In the genomic region with DNA sequence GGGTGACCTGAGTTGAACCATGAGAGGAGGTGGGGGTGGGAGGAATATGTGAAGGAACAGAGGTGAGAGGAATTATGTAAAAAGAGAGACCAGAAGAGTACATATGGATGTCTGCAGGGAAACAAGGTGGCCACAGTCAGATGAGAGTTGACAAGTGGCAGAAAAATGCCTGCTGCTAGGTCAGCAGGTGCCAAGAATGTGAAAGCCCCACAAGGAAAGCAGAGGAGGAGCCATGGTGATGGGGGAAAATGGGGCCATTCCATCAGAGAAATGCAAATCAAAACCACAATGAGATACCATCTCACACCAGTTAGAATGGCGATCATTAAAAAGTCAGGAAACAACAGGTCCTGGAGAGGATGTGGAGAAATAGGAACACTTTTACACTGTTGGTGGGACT, we compare ENCODE assay signal across 8 cellular contexts.
DNase-seq lines count a peak whose midpoint lies in the region; ATAC-seq, FAIRE-seq and TF ChIP-seq lines count a peak whose summit lies in the region.
"Not testable (repeated sequence)": the region's sequence is repeated elsewhere in the genome, so short reads cannot be mapped to it uniquely, and the experiment has no call there.

No MANE protein-coding gene starts in this region.

- not testable (repeated sequence) for H3K9me3 ChIP-seq in OCI-LY3 (ENCODE audit: insufficient read depth, low read length); gastroesophageal sphincter; naive thymus-derived CD4-positive, alpha-beta T cell (ENCODE audit: control insufficient read depth in 2 of 3, low read length in 3 of 3)
- peaks cover 17% of the 10 kb centered on the region; the same call in 2 of the 3 replicates for H3K9me3 ChIP-seq in GM12878 (replicated peaks; ENCODE audit: control insufficient read depth, insufficient read depth, low read length)

- not testable (repeated sequence) for H4K20me1 ChIP-seq in OCI-LY3 (ENCODE audit: insufficient read depth, low read length); GM12878 (ENCODE audit: control insufficient read depth, insufficient read depth)

- not testable (repeated sequence) for H3K4me3 Mint-ChIP-seq in activated CD4-positive, alpha-beta T cell treated with anti-CD3 and anti-CD28 coated beads for 36 hours; chondrocyte (ENCODE audit: unreplicated experiment); naive thymus-derived CD4-positive, alpha-beta T cell; osteocyte (ENCODE audit: unreplicated experiment)

- TF ChIP-seq CTCF in OCI-LY3 (IDR thresholded peaks at IDR 0.05; ENCODE audit: low read depth, low read length); GM12878 (IDR thresholded peaks at IDR 0.05 in 2 of 3, conservative IDR thresholded peaks at IDR 0.05 in 1 of 3; ENCODE audit: control insufficient read depth in 2 of 3, extremely low read depth in 1 of 3, insufficient read depth in 1 of 3, low read depth in 3 of 3, low read length in 3 of 3); chondrocyte (IDR thresholded peaks at IDR 0.05); gastroesophageal sphincter (IDR thresholded peaks at IDR 0.05); osteocyte (IDR thresholded peaks at IDR 0.05): not testable (repeated sequence)

- H2AFZ ChIP-seq in OCI-LY3 (ENCODE audit: low read depth, low read length); GM12878 (ENCODE audit: control insufficient read depth, low read depth, low read length): not testable (repeated sequence)

- peak overlapping the region; percentile 30; the same call in 1 of the 2 replicates for H3K4me2 ChIP-seq in OCI-LY3 (ENCODE audit: low read length)
- not testable (repeated sequence) for H3K4me2 ChIP-seq in GM12878 (ENCODE audit: control insufficient read depth, insufficient read depth)

- not testable (repeated sequence) for H3K36me3 ChIP-seq in OCI-LY3 (replicated peaks; ENCODE audit: low read depth, low read length); GM12878 (ENCODE audit: control insufficient read depth in 2 of 2, insufficient read depth in 2 of 2, low read length in 1 of 2); gastroesophageal sphincter; naive thymus-derived CD4-positive, alpha-beta T cell (ENCODE audit: control insufficient read depth in 2 of 3, insufficient read depth in 3 of 3, low read length in 3 of 3)

- RAD21 ChIA-PET in GM12878 (lab: Charles Lee; ENCODE audit: unreplicated experiment), result not testable (repeated sequence)

- not testable (repeated sequence) for H3K4me3 ChIP-seq in OCI-LY3 (ENCODE audit: low read length); GM12878; gastroesophageal sphincter; naive thymus-derived CD4-positive, alpha-beta T cell (ENCODE audit: low read length)

- peaks cover 57% of the 10 kb centered on the region for H3K4me1 Mint-ChIP-seq in activated CD4-positive, alpha-beta T cell treated with anti-CD3 and anti-CD28 coated beads for 36 hours
- H3K4me1 Mint-ChIP-seq in chondrocyte (ENCODE audit: low read depth) (peaks cover 56% of the 10 kb centered on the region), osteocyte (ENCODE audit: unreplicated experiment) (peaks cover 52% of the 10 kb centered on the region)
- H3K4me1 Mint-ChIP-seq in naive thymus-derived CD4-positive, alpha-beta T cell, result peaks cover 29 to 92% (median 83%) of the 10 kb centered on the region in 7 donors

- DNase-seq in G401 (ENCODE audit: low spot score), result peak; percentile 11
- DNase-seq in activated CD4-positive, alpha-beta T cell treated with anti-CD3 and anti-CD28 coated beads for 36 hours; GM12878 (ENCODE audit: low read depth, low spot score); chondrocyte (ENCODE audit: low spot score); naive thymus-derived CD4-positive, alpha-beta T cell; osteocyte (ENCODE audit: extremely low spot score, unreplicated experiment): not testable (repeated sequence)

- TF ChIP-seq RAD21 in GM12878 (IDR thresholded peaks at IDR 0.05; ENCODE audit: insufficient read depth, low read depth, low read length), result not testable (repeated sequence)

- H3K27ac ChIP-seq in OCI-LY3 (ENCODE audit: low read length), result peak overlapping the region; percentile 22; the same call in 1 of the 2 replicates
- not testable (repeated sequence) for H3K27ac ChIP-seq in GM12878 (ENCODE audit: control insufficient read depth, insufficient read depth); naive thymus-derived CD4-positive, alpha-beta T cell (ENCODE audit: low read depth, low read length)
- H3K27ac ChIP-seq in gastroesophageal sphincter, result peak overlapping the region in 3 of 4 donors; percentile 14 to 59 (median 48)

- H3K4me1 ChIP-seq in OCI-LY3 (ENCODE audit: low read length) (peaks cover 33% of the 10 kb centered on the region), gastroesophageal sphincter (peaks cover 0 to 44% (median 3%) of the 10 kb centered on the region in 3 donors)
- not testable (repeated sequence) for H3K4me1 ChIP-seq in GM12878 (ENCODE audit: control insufficient read depth, insufficient read depth, low read length); naive thymus-derived CD4-positive, alpha-beta T cell (ENCODE audit: control insufficient read depth in 2 of 2, insufficient read depth in 2 of 2, low read length in 2 of 2)

- CTCF ChIA-PET in activated CD4-positive, alpha-beta T cell treated with anti-CD3 and anti-CD28 coated beads for 36 hours (lab: Charles Lee); GM12878 (lab: Yijun Ruan, JAX); naive thymus-derived CD4-positive, alpha-beta T cell (lab: Charles Lee): not testable (repeated sequence)

- not testable (repeated sequence) for H3K27me3 Mint-ChIP-seq in activated CD4-positive, alpha-beta T cell treated with anti-CD3 and anti-CD28 coated beads for 36 hours; chondrocyte (ENCODE audit: low read depth); naive thymus-derived CD4-positive, alpha-beta T cell; osteocyte (ENCODE audit: unreplicated experiment)

- peaks cover 55% of the 10 kb centered on the region for H3K79me2 ChIP-seq in OCI-LY3 (ENCODE audit: low read length)
- H3K79me2 ChIP-seq in GM12878 (ENCODE audit: control insufficient read depth, insufficient read depth, low read length), result peaks cover 82% of the 10 kb centered on the region

- H3K9me3 Mint-ChIP-seq in activated CD4-positive, alpha-beta T cell treated with anti-CD3 and anti-CD28 coated beads for 36 hours (ENCODE audit: low read depth), result not testable (repeated sequence)
- peaks cover 12% of the 10 kb centered on the region for H3K9me3 Mint-ChIP-seq in chondrocyte (ENCODE audit: low read depth)
- H3K9me3 Mint-ChIP-seq in naive thymus-derived CD4-positive, alpha-beta T cell, result peaks cover 0 to 17% (median 4%) of the 10 kb centered on the region in 11 donors
- peaks cover 10% of the 10 kb centered on the region for H3K9me3 Mint-ChIP-seq in osteocyte (ENCODE audit: unreplicated experiment)

- not testable (repeated sequence) for H3K36me3 Mint-ChIP-seq in activated CD4-positive, alpha-beta T cell treated with anti-CD3 and anti-CD28 coated beads for 36 hours (ENCODE audit: low read depth); chondrocyte (ENCODE audit: low read depth); osteocyte (ENCODE audit: unreplicated experiment)
- peaks cover 6 to 52% (median 25%) of the 10 kb centered on the region in 5 donors for H3K36me3 Mint-ChIP-seq in naive thymus-derived CD4-positive, alpha-beta T cell

- peak overlapping the region; percentile 1 for H3K27ac Mint-ChIP-seq in activated CD4-positive, alpha-beta T cell treated with anti-CD3 and anti-CD28 coated beads for 36 hours
- peak overlapping the region; percentile 68 for H3K27ac Mint-ChIP-seq in chondrocyte (ENCODE audit: unreplicated experiment)
- peak overlapping the region in 5 of 9 donors; percentile 9 to 69 (median 40) for H3K27ac Mint-ChIP-seq in naive thymus-derived CD4-positive, alpha-beta T cell
- peak overlapping the region; percentile 28 for H3K27ac Mint-ChIP-seq in osteocyte (ENCODE audit: unreplicated experiment)

- in situ Hi-C loops in G401 (cut with HindIII; ENCODE audit: low sequenced_read_pairs); GM12878 (cut with MboI): not testable (repeated sequence)

- TF ChIP-seq POLR2A in GM12878 (IDR thresholded peaks at IDR 0.05; ENCODE audit: low read depth, low read length); gastroesophageal sphincter (IDR thresholded peaks at IDR 0.05): not testable (repeated sequence)

- not testable (repeated sequence) for H3K27me3 ChIP-seq in OCI-LY3 (ENCODE audit: low read depth, low read length); GM12878 (replicated peaks in 1 of 2; ENCODE audit: control insufficient read depth in 2 of 2, insufficient read depth in 2 of 2, low read length in 1 of 2); gastroesophageal sphincter; naive thymus-derived CD4-positive, alpha-beta T cell (ENCODE audit: control insufficient read depth in 2 of 2, insufficient read depth in 2 of 2, low read length in 2 of 2)

- not testable (repeated sequence) for ATAC-seq in activated CD4-positive, alpha-beta T cell treated with anti-CD3 and anti-CD28 coated beads for 36 hours; gastroesophageal sphincter; naive thymus-derived CD4-positive, alpha-beta T cell
- peak; percentile 44 for ATAC-seq in GM12878

- intact Hi-C loops in activated CD4-positive, alpha-beta T cell treated with anti-CD3 and anti-CD28 coated beads for 36 hours (cut with DNase I, micrococcal nuclease); GM12878 (cut with micrococcal nuclease; ENCODE audit: unreplicated experiment); naive thymus-derived CD4-positive, alpha-beta T cell (cut with micrococcal nuclease): not testable (repeated sequence)

- POLR2A ChIA-PET in activated CD4-positive, alpha-beta T cell treated with anti-CD3 and anti-CD28 coated beads for 36 hours (lab: Charles Lee); GM12878 (lab: Charles Lee); naive thymus-derived CD4-positive, alpha-beta T cell (lab: Charles Lee): not testable (repeated sequence)

- TF ChIP-seq EP300 in GM12878 (IDR thresholded peaks at IDR 0.05; ENCODE audit: borderline replicate concordance in 1 of 2, control insufficient read depth in 1 of 2, low read depth in 2 of 2, low read length in 2 of 2); gastroesophageal sphincter (IDR thresholded peaks at IDR 0.05): not testable (repeated sequence)

- not testable (repeated sequence) for BruUV-seq in GM12878 (replicated peaks; lab: Mats Ljungman, UMichigan)

- not testable (repeated sequence) for FAIRE-seq in GM12878 (lab: Jason Lieb, UNC)

- WGBS in GM12878 (ENCODE audit: insufficient coverage, insufficient replicate concordance, low lambda C conversion rate, missing lambda C conversion rate), result no CpG with 5 or more reads among the region's 1 CpG
- WGBS in gastroesophageal sphincter (ENCODE audit: low coverage in 1 of 2), 2 donors, result no CpG with 5 or more reads among the region's 1 CpG

- SMC1A ChIA-PET in GM12878 (lab: Charles Lee; ENCODE audit: uncharacterized antibody, unreplicated experiment), result interaction anchor here (1.3 kb wide), 1 partner anchor 9 kb away, joined by 3 read pairs; no protein-coding TSS in a partner anchor

- H3K9ac ChIP-seq in OCI-LY3 (ENCODE audit: low read length); GM12878 (ENCODE audit: control insufficient read depth, insufficient read depth, low read length): not testable (repeated sequence)

Comparison
In these comparisons a context has a peak if more than half of its experiments do, and no peak if none do; other contexts are left out.
1. H3K27ac Mint-ChIP-seq: peak in every context shown above with its lines; median percentile 68 in chondrocyte; 40 in naive thymus-derived CD4-positive, alpha-beta T cell; 28 in osteocyte; 1 in activated CD4-positive, alpha-beta T cell treated with anti-CD3 and anti-CD28 coated beads for 36 hours.